Comparison of ENCODE assay signal across 13 cellular contexts in the genomic region with DNA sequence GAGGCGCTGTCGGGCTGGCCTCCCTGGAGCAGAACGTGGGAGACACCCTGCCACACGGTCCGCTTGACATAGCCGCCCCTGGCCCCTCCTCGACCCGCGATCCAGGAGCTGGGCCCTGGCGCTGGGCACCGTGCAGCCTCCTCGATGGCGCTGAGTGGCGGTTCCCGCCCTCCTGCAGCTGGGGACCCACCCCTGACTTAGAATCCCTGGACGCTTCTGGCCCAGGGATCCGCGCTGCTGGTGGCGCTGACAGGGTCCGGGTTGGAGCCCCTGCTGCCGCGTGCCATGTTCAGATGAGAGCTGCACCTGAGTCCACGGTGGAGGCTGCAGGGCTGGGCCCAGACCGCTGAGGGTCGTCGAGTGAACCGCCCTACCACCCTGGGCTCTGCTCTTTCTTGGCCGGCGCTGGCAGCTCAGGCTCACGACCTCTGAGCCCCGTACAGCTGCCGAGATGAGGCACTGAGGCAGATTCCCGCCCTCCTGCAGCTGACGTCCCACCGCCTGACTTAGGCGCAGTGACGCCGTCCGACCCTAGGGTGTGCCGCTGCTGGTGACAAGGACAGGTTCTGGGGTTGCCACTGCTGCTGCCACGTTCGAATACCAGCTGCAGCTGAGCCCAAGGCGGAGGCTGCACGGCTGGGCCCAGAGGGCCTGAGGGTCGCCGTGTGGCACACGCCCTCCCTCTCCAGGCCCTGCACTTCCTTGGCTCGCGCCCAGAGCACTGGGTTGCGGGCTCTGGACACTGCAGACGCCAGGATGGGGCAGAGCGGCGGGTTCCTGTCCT.
"Had no signal": no experiment of that assay in that cellular context is flagged by ENCODE, and none has a peak within 500 bp of the region (broad histone marks: within the 10 kb centered on the region; RNA-seq: fewer than 3 reads in every experiment).

No MANE protein-coding gene starts in this region.

- H3K27me3 Mint-ChIP-seq: dendritic cell treated with granulocyte-macrophage colony-stimulating factor and Interleukin-4, amounts not matched to agents 40 ng/mL and 50 ng/mL, for 4 days had no signal

- H3K27ac Mint-ChIP-seq: activated B cell treated with CpG ODN at 0.5 μM for 24 hours; activated naive CD4-positive, alpha-beta T cell treated with anti-CD3 and anti-CD28 coated beads, Interleukin-2, amount 50 U/mL, for 24 hours; dendritic cell treated with granulocyte-macrophage colony-stimulating factor and Interleukin-4, amounts not matched to agents 40 ng/mL and 50 ng/mL, for 4 days; stimulated activated naive B cell treated with anti-CD40 and anti-IgM and Interleukin-4, amounts not matched to agents 10 μg/mL and 1 μg/mL and 100 μg/mL, for 72 hours had no signal

- H3K36me3 Mint-ChIP-seq: activated naive CD4-positive, alpha-beta T cell treated with anti-CD3 and anti-CD28 coated beads, Interleukin-2, amount 50 U/mL, for 24 hours; stimulated activated naive B cell treated with anti-CD40 and anti-IgM and Interleukin-4, amounts not matched to agents 10 μg/mL and 1 μg/mL and 100 μg/mL, for 72 hours had no signal

- H3K4me3 ChIP-seq: body of pancreas, suprapubic skin had no signal

- H3K9me3 ChIP-seq: body of pancreas, SK-N-SH, suprapubic skin had no signal

- H3K36me3 ChIP-seq: suprapubic skin had no signal

- H3K4me1 ChIP-seq: body of pancreas, parathyroid adenoma, suprapubic skin had no signal

- H3K27ac ChIP-seq: body of pancreas, parathyroid adenoma, suprapubic skin had no signal

- H3K9me3 Mint-ChIP-seq: activated B cell treated with CpG ODN at 0.5 μM for 24 hours; activated naive CD4-positive, alpha-beta T cell treated with anti-CD3 and anti-CD28 coated beads, Interleukin-2, amount 50 U/mL, for 24 hours; dendritic cell treated with granulocyte-macrophage colony-stimulating factor and Interleukin-4, amounts not matched to agents 40 ng/mL and 50 ng/mL, for 4 days; stimulated activated naive B cell treated with anti-CD40 and anti-IgM and Interleukin-4, amounts not matched to agents 10 μg/mL and 1 μg/mL and 100 μg/mL, for 72 hours had no signal

- H3K4me1 Mint-ChIP-seq: activated B cell treated with CpG ODN at 0.5 μM for 24 hours; activated naive CD4-positive, alpha-beta T cell treated with anti-CD3 and anti-CD28 coated beads, Interleukin-2, amount 50 U/mL, for 24 hours; stimulated activated naive B cell treated with anti-CD40 and anti-IgM and Interleukin-4, amounts not matched to agents 10 μg/mL and 1 μg/mL and 100 μg/mL, for 72 hours had no signal

- DNase-seq: activated B cell treated with CpG ODN at 0.5 μM for 24 hours; activated CD4-positive, alpha-beta T cell treated with anti-CD3 and anti-CD28 coated beads, Interleukin-2, amount 50 U/mL, for 1 hour; glutamatergic neuron; mesendoderm; SK-N-SH; small intestine; stimulated activated naive B cell treated with anti-CD40 and anti-IgM and Interleukin-4, amounts not matched to agents 10 μg/mL and 1 μg/mL and 100 μg/mL, for 72 hours had no signal

- H3K4me3 Mint-ChIP-seq: activated B cell treated with CpG ODN at 0.5 μM for 24 hours; activated naive CD4-positive, alpha-beta T cell treated with anti-CD3 and anti-CD28 coated beads, Interleukin-2, amount 50 U/mL, for 24 hours; dendritic cell treated with granulocyte-macrophage colony-stimulating factor and Interleukin-4, amounts not matched to agents 40 ng/mL and 50 ng/mL, for 4 days; stimulated activated naive B cell treated with anti-CD40 and anti-IgM and Interleukin-4, amounts not matched to agents 10 μg/mL and 1 μg/mL and 100 μg/mL, for 72 hours had no signal

- H3K27me3 ChIP-seq: body of pancreas had no signal

- ATAC-seq: body of pancreas; left lobe of liver; stimulated activated naive B cell treated with anti-CD40 and anti-IgM and Interleukin-4, amounts not matched to agents 10 μg/mL and 1 μg/mL and 100 μg/mL, for 72 hours had no signal
